ENCODE assay signal across 9 cellular contexts in the genomic region with DNA sequence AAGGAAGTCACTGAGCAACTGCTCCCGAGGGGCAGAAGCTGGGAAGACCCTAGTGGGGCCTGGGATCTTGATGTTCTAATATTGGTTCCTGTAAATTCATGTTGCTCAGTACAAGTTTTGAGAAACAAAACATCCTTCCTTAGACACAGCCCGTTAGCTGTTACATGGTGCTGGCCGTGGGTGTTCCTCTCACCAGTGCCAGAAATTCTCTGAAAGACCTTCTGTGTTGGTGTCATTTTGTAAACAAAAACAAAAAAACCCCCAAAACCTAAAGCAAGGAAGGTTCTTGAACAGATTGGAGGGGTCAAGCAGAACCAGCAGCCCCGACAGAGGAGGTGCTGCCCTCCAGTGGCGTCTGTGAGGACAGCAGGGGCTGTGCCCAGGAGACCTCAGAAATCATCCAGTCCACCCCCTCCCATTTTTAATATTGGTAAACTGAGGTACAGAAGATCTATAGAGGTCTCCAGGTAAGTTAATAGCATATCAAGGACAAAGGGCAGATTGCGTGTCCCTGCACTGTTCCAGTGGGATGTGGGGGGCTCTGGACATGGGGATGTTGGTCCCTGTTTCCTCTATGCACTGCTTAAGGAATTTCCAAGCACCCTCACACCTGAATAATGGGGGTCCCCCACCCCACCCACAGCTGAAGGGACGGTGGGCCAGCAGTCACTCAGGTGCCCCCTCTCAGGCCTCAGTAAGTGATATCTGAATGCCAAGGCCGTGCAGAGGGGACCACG. TPM values are rescaled to one million over a fixed set of nuclear protein-coding genes. Genes with fewer than 3 reads are reported as not detected.
A peak's percentile ranks its signal among the peaks of the same experiment; 100 is the strongest.
DNase-seq lines count a peak whose midpoint lies in the region; ATAC-seq and TF ChIP-seq lines count a peak whose summit lies in the region.
"Had no signal": no experiment of that assay in that cellular context is flagged by ENCODE, and none has a peak within 500 bp of the region (broad histone marks: within the 10 kb centered on the region; RNA-seq: fewer than 3 reads in every experiment).

No MANE protein-coding gene starts in this region.

- H2AFZ ChIP-seq in Karpas-422 (ENCODE audit: low read length) = no peak overlapping the region

- peaks cover 9% of the 10 kb centered on the region for H3K27me3 Mint-ChIP-seq in central memory CD8-positive, alpha-beta T cell

- no peaks in the 10 kb centered on the region for H3K36me3 ChIP-seq in Karpas-422 (ENCODE audit: insufficient read depth, low read length)
- no peaks in the 10 kb centered on the region for H3K36me3 ChIP-seq in left lung

- no peak overlapping the region for H3K27ac Mint-ChIP-seq in central memory CD8-positive, alpha-beta T cell (ENCODE audit: low read depth)

- no peaks in the 10 kb centered on the region for H3K27me3 ChIP-seq in Karpas-422 (ENCODE audit: low read length)
- H3K27me3 ChIP-seq in left lung = no peaks in the 10 kb centered on the region

- DNase-seq in Daoy (ENCODE audit: low read depth) (peak; percentile 61), Karpas-422 (peak; percentile 63), left lung (peak; percentile 46 to 88), HuH-7.5 (ENCODE audit: low spot score) (no peak)
- DNase-seq in activated CD4-positive, CD25-positive, alpha-beta regulatory T cell treated with anti-CD3 and anti-CD28 coated beads, Interleukin-2, amount 50 U/mL, for 72 hours = peak; percentile 80
- peak in 1 of 2 donors; percentile 45 for DNase-seq in central memory CD8-positive, alpha-beta T cell (ENCODE audit: low spot score in 2 of 2)
- peak; percentile 36 to 68 (median 54) for DNase-seq in stimulated activated CD4-positive, alpha-beta T cell treated with anti-CD3 and anti-CD28 coated beads, TNF-alpha, amount 100 ng/mL, for 24 hours (ENCODE audit: low read depth in 3 of 3)

- ATAC-seq in central memory CD8-positive, alpha-beta T cell (replicated peaks; ENCODE audit: extremely low read depth, poor library complexity, severe bottlenecking) = peak; percentile 19
- ATAC-seq in left lung (peak; percentile 86), GM18517 (IDR thresholded peaks at IDR 0.05; ENCODE audit: unreplicated experiment) (no peak)

- H3K4me2 ChIP-seq in Karpas-422 (ENCODE audit: low read depth, low read length, poor library complexity, severe bottlenecking) = no peak overlapping the region

- no peaks in the 10 kb centered on the region for H3K36me3 Mint-ChIP-seq in central memory CD8-positive, alpha-beta T cell (ENCODE audit: insufficient read depth)

- no peaks in the 10 kb centered on the region for H3K9me2 ChIP-seq in Karpas-422 (replicated peaks; ENCODE audit: insufficient read depth, low read length)

- H3K9ac ChIP-seq in Karpas-422 (ENCODE audit: low read length) = no peak overlapping the region

- H3K4me3 ChIP-seq in Karpas-422 (ENCODE audit: low read length) = no peak overlapping the region
- no peak overlapping the region for H3K4me3 ChIP-seq in left lung

- H3K4me1 ChIP-seq in Karpas-422 (ENCODE audit: low read length) (no peaks in the 10 kb centered on the region), left lung (peaks cover 0 to 22% of the 10 kb centered on the region in 2 donors)

- H3K27ac ChIP-seq in Karpas-422 (ENCODE audit: low read length) (no peak overlapping the region), left lung (peak overlapping the region in 1 of 2 donors; percentile 72)

- peak; percentile 91 to 96 for TF ChIP-seq CTCF in left lung (IDR thresholded peaks at IDR 0.05)

- H3K9me3 Mint-ChIP-seq in central memory CD8-positive, alpha-beta T cell = no peaks in the 10 kb centered on the region

- H4K20me1 ChIP-seq in Karpas-422 (ENCODE audit: insufficient read depth, low read depth, low read length) = no peaks in the 10 kb centered on the region

- H3K9me3 ChIP-seq in Karpas-422 (ENCODE audit: low read length) = no peaks in the 10 kb centered on the region
- H3K9me3 ChIP-seq in left lung = no peaks in the 10 kb centered on the region

- no peaks in the 10 kb centered on the region for H3K79me2 ChIP-seq in Karpas-422 (ENCODE audit: low read length)

- peaks cover 5% of the 10 kb centered on the region for H3K4me1 Mint-ChIP-seq in central memory CD8-positive, alpha-beta T cell

- intact Hi-C loops in left lung (cut with DNase I) = no loop called here

- no peak overlapping the region for H3K4me3 Mint-ChIP-seq in central memory CD8-positive, alpha-beta T cell

RNA-seq across cellular contexts. Expression of a gene that starts 38.2 kb away (rescaled TPM):
- not detected in 2 replicates for total RNA-seq in Daoy (2014; rRNA removed; shearing (Covaris generic))
- total RNA-seq in Karpas-422 (2014; rRNA removed; shearing (Covaris generic); ENCODE audit: low replicate concordance) = not detected in 2 replicates
- under 1 TPM in 1 of 2 donors, not detected in 1; 0.18 TPM for total RNA-seq in left lung

RNA-seq across cellular contexts. Expression of a gene that starts 42.4 kb away (rescaled TPM):
- total RNA-seq in Daoy (2014; rRNA removed; shearing (Covaris generic)) = not detected in 2 replicates
- not detected in 2 replicates for total RNA-seq in Karpas-422 (2014; rRNA removed; shearing (Covaris generic); ENCODE audit: low replicate concordance)
- total RNA-seq in left lung = not detected
- total RNA-seq: dermis microvascular lymphatic vessel endothelial cell had no signal
